ENCODE assay signal across 8 cellular contexts in genomic region chrX:102712967-102713677, GRCh38. TPM values are rescaled to one million over a fixed set of nuclear protein-coding genes. Genes with fewer than 3 reads are reported as not detected.
DNase-seq lines count a peak whose midpoint lies in the region; ATAC-seq and TF ChIP-seq lines count a peak whose summit lies in the region.

No MANE protein-coding gene starts in this region.

- H3K4me1 Mint-ChIP-seq in MCF 10A (ENCODE audit: insufficient read depth, unreplicated experiment) = no peaks in the 10 kb centered on the region

- DNase-seq in AG08395 (ENCODE audit: low spot score) (peak; percentile 49), NCI-H526 (lab: John Stamatoyannopoulos, UW) (peak; percentile 64 to 73), MCF 10A (ENCODE audit: unreplicated experiment) (peak; percentile 49), hypothalamus (lab: John Stamatoyannopoulos, UW) (peak in 48 of 51 donors; percentile 0 to 69 (median 25)), posterior cingulate gyrus (peak in 7 of 10 donors; percentile 37 to 94 (median 56)), germinal center (ENCODE audit: low spot score) (no peak)

- TF ChIP-seq CTCF in MCF 10A (IDR thresholded peaks at IDR 0.05; ENCODE audit: unreplicated experiment) = peak; percentile 42

- peak overlapping the region; percentile 79 for H3K4me3 Mint-ChIP-seq in MCF 10A (ENCODE audit: unreplicated experiment)

- intact Hi-C loops in MCF 10A (cut with micrococcal nuclease) (no loop called here), posterior cingulate gyrus (cut with DNase I) (loop anchor here (5.0 to 10.0 kb wide), 2 partner anchors 61 to 118 kb away; partner anchors contain the start of genes ARMCX5 and GPRASP1)

- no peaks in the 10 kb centered on the region for H3K9me3 Mint-ChIP-seq in MCF 10A (ENCODE audit: unreplicated experiment)

- peaks cover 8% of the 10 kb centered on the region for H3K36me3 Mint-ChIP-seq in MCF 10A (ENCODE audit: insufficient read depth, unreplicated experiment)

- peaks cover 6% of the 10 kb centered on the region for H3K27me3 Mint-ChIP-seq in MCF 10A (ENCODE audit: insufficient read depth, unreplicated experiment)

- H3K27ac Mint-ChIP-seq in MCF 10A (ENCODE audit: low read depth, unreplicated experiment) = peak overlapping the region; percentile 71

- CTCF ChIA-PET in MCF 10A (lab: Yijun Ruan, JAX) = no interaction called here

- BruUV-seq in MCF 10A (replicated peaks; lab: Mats Ljungman, UMichigan) = no TSS peak

- ATAC-seq in GM18907 (IDR thresholded peaks at IDR 0.05; ENCODE audit: unreplicated experiment) (peak; percentile 59), HG03039 (IDR thresholded peaks at IDR 0.05; ENCODE audit: unreplicated experiment) (no peak)

- POLR2A ChIA-PET in MCF 10A (lab: Yijun Ruan, JAX) = interaction anchor here (2.1 kb wide), 1 partner anchor 113 kb away, joined by 5 read pairs; the partner anchor contains the start of gene ARMCX5

RNA-seq across cellular contexts. Expression of gene GPRASP2, which starts 0.9 kb away (rescaled TPM):
- total RNA-seq in MCF 10A (2022) = 4.0 and 4.9 TPM in 2 replicates

RNA-seq across cellular contexts. Expression of gene GPRASP3, which starts 7.4 kb away (rescaled TPM):
- total RNA-seq in MCF 10A (2022) = 1.6 and 2.5 TPM in 2 replicates
